8 cellular contexts compared by ENCODE assay signal in genomic region chr6:31739639-31740396, GRCh38. TPM values are rescaled to one million over a fixed set of nuclear protein-coding genes. Genes with fewer than 3 reads are reported as not detected.
DNase-seq lines count a peak whose midpoint lies in the region; ATAC-seq and TF ChIP-seq lines count a peak whose summit lies in the region.

Gene MSH5, plus strand, starts transcription at chr6:31740005. Its CDS starts 462 bp downstream, at chr6:31740467.

- CTCF ChIA-PET in activated CD4-positive, alpha-beta T cell treated with anti-CD3 and anti-CD28 coated beads for 36 hours (lab: Charles Lee), result interaction anchor here (0.6 to 3.3 kb wide), 13 partner anchors 9 to 184 kb away, joined by 3 to 15 read pairs (median 4); partner anchors contain the start of genes LSM2 and LY6G6C

- no peak for TF ChIP-seq CTCF in choroid plexus epithelial cell (conservative IDR thresholded peaks at IDR 0.05; ENCODE audit: low read depth, low read length)

- intact Hi-C loops in activated CD4-positive, alpha-beta T cell treated with anti-CD3 and anti-CD28 coated beads for 36 hours (cut with DNase I, micrococcal nuclease), result loop anchor here (1.0 to 10.0 kb wide), 18 partner anchors 32 to 1465 kb away; partner anchors contain the start of genes LY6G5C (in 2 of the 2), VARS1 (in 2 of the 2), ABHD16A (in 1 of the 2) and AGPAT1 (in 1 of the 2)

- H3K27me3 Mint-ChIP-seq in activated CD4-positive, alpha-beta T cell treated with anti-CD3 and anti-CD28 coated beads for 36 hours, result no peaks in the 10 kb centered on the region

- ATAC-seq in GM19043 (IDR thresholded peaks at IDR 0.05; ENCODE audit: low read depth, unreplicated experiment) (peak; percentile 70), HG03354 (IDR thresholded peaks at IDR 0.05; ENCODE audit: poor library complexity, severe bottlenecking, unreplicated experiment) (peak; percentile 72)
- ATAC-seq in activated CD4-positive, alpha-beta T cell treated with anti-CD3 and anti-CD28 coated beads for 36 hours, result peak; percentile 87

- peak within 1 kb of the TSS; percentile 86 for H3K27ac Mint-ChIP-seq in activated CD4-positive, alpha-beta T cell treated with anti-CD3 and anti-CD28 coated beads for 36 hours

- peaks cover 46% of the 10 kb centered on the region for H3K4me1 Mint-ChIP-seq in activated CD4-positive, alpha-beta T cell treated with anti-CD3 and anti-CD28 coated beads for 36 hours

- peak within 1 kb of the TSS; percentile 93 for H3K4me3 ChIP-seq in choroid plexus epithelial cell (ENCODE audit: low read depth, low read length)

- peaks cover 54% of the 10 kb centered on the region for H3K36me3 Mint-ChIP-seq in activated CD4-positive, alpha-beta T cell treated with anti-CD3 and anti-CD28 coated beads for 36 hours (ENCODE audit: low read depth)

- peak within 1 kb of the TSS; percentile 96 for H3K4me3 Mint-ChIP-seq in activated CD4-positive, alpha-beta T cell treated with anti-CD3 and anti-CD28 coated beads for 36 hours

- POLR2A ChIA-PET in activated CD4-positive, alpha-beta T cell treated with anti-CD3 and anti-CD28 coated beads for 36 hours (lab: Charles Lee), result interaction anchor here (0.5 to 1.6 kb wide), 8 partner anchors 30 to 1241 kb away, joined by 3 to 7 read pairs (median 4); partner anchors contain the start of genes CSNK2B, GPANK1 and NEU1

- DNase-seq in AML-193 (lab: John Stamatoyannopoulos, UW) (peak; percentile 100), NCI-H524 (lab: John Stamatoyannopoulos, UW) (peak; percentile 89 to 95), choroid plexus epithelial cell (ENCODE audit: low read depth) (peak; percentile 99), kidney tubule cell (ENCODE audit: low spot score) (peak; percentile 100)
- peak; percentile 98 for DNase-seq in activated CD4-positive, alpha-beta T cell treated with anti-CD3 and anti-CD28 coated beads for 36 hours
- DNase-seq in stimulated activated CD4-positive, alpha-beta T cell treated with anti-CD3 and anti-CD28 coated beads, Interleukin-1b, Interleukin-23, amount 100 ng/mL, for 1 hour (ENCODE audit: low read depth in 2 of 2), result peak; percentile 87 to 88

- H3K9me3 Mint-ChIP-seq in activated CD4-positive, alpha-beta T cell treated with anti-CD3 and anti-CD28 coated beads for 36 hours (ENCODE audit: low read depth), result no peaks in the 10 kb centered on the region

RNA-seq across cellular contexts. Expression of gene MSH5, which starts in this region (rescaled TPM):
- 100 to 1,000 TPM in 1 of 2 experiments, 10 to 100 TPM in 1; 92.1 to 126 TPM for total RNA-seq in activated CD4-positive, alpha-beta T cell treated with anti-CD3 and anti-CD28 coated beads for 36 hours

Comparison
In these comparisons a context has a peak if more than half of its experiments do, and no peak if none do; other contexts are left out.
1. Peak in every context shown above with its lines: DNase-seq, ATAC-seq and H3K4me3 ChIP-seq.